Comparison of ENCODE assay signal across 1 cellular context in the genomic region with DNA sequence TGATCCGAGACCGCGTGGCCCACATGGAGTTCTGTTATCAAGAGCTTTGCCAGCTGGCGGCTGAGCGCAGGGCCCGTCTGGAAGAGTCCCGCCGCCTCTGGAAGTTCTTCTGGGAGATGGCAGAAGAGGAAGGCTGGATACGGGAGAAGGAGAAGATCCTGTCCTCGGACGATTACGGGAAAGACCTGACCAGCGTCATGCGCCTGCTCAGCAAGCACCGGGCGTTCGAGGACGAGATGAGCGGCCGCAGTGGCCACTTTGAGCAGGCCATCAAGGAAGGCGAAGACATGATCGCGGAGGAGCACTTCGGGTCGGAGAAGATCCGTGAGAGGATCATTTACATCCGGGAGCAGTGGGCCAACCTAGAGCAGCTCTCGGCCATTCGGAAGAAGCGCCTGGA.
TF ChIP-seq lines count a peak whose summit lies in the region.

No MANE protein-coding gene starts in this region.

TF ChIP-seq in HepG2, 621 proteins besides CTCF, POLR2A, EP300 and RAD21 (continued from another document):
- TF ChIP-seq, protein P1, sequence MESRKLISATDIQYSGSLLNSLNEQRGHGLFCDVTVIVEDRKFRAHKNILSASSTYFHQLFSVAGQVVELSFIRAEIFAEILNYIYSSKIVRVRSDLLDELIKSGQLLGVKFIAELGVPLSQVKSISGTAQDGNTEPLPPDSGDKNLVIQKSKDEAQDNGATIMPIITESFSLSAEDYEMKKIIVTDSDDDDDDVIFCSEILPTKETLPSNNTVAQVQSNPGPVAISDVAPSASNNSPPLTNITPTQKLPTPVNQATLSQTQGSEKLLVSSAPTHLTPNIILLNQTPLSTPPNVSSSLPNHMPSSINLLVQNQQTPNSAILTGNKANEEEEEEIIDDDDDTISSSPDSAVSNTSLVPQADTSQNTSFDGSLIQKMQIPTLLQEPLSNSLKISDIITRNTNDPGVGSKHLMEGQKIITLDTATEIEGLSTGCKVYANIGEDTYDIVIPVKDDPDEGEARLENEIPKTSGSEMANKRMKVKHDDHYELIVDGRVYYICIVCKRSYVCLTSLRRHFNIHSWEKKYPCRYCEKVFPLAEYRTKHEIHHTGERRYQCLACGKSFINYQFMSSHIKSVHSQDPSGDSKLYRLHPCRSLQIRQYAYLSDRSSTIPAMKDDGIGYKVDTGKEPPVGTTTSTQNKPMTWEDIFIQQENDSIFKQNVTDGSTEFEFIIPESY (CRISPR knock-in tag; IDR thresholded peaks at IDR 0.05): 0 out of 2 replicates have a peak, but pooled peaks have one; percentile 35
- TF ChIP-seq PCBP1 (IDR thresholded peaks at IDR 0.05; ENCODE audit: borderline replicate concordance, low read depth, low read length) (no peak), ZNF75D (CRISPR knock-in tag; IDR thresholded peaks at IDR 0.05; ENCODE audit: borderline replicate concordance) (no peak), ZNF235 (CRISPR knock-in tag; IDR thresholded peaks at IDR 0.05; ENCODE audit: borderline replicate concordance) (no peak), RBM22 (optimal IDR thresholded peaks at IDR 0.05; ENCODE audit: low read length) (peak; percentile 4), CSRNP2 (CRISPR knock-in tag; conservative IDR thresholded peaks at IDR 0.05; ENCODE audit: low read depth) (0 out of 2 replicates have a peak, but pooled peaks have one; percentile 2), AHR (CRISPR knock-in tag; IDR thresholded peaks at IDR 0.05) (no peak), RBFOX2 (IDR thresholded peaks at IDR 0.05; ENCODE audit: low read depth, low read length) (no peak)
- TF ChIP-seq, protein P2, sequence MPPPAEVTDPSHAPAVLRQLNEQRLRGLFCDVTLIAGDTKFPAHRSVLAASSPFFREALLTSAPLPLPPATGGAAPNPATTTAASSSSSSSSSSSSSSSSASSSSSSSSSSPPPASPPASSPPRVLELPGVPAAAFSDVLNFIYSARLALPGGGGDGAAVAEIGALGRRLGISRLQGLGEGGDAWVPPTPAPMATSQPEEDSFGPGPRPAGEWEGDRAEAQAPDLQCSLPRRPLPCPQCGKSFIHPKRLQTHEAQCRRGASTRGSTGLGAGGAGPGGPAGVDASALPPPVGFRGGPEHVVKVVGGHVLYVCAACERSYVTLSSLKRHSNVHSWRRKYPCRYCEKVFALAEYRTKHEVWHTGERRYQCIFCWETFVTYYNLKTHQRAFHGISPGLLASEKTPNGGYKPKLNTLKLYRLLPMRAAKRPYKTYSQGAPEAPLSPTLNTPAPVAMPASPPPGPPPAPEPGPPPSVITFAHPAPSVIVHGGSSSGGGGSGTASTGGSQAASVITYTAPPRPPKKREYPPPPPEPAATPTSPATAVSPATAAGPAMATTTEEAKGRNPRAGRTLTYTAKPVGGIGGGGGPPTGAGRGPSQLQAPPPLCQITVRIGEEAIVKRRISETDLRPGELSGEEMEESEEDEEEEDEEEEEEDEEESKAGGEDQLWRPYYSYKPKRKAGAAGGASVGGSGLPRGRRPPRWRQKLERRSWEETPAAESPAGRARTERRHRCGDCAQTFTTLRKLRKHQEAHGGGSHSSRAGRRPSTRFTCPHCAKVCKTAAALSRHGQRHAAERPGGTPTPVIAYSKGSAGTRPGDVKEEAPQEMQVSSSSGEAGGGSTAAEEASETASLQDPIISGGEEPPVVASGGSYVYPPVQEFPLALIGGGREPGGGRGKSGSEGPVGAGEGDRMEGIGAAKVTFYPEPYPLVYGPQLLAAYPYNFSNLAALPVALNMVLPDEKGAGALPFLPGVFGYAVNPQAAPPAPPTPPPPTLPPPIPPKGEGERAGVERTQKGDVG (CRISPR knock-in tag; IDR thresholded peaks at IDR 0.05; ENCODE audit: borderline replicate concordance): no peak
- TF ChIP-seq, protein P3, sequence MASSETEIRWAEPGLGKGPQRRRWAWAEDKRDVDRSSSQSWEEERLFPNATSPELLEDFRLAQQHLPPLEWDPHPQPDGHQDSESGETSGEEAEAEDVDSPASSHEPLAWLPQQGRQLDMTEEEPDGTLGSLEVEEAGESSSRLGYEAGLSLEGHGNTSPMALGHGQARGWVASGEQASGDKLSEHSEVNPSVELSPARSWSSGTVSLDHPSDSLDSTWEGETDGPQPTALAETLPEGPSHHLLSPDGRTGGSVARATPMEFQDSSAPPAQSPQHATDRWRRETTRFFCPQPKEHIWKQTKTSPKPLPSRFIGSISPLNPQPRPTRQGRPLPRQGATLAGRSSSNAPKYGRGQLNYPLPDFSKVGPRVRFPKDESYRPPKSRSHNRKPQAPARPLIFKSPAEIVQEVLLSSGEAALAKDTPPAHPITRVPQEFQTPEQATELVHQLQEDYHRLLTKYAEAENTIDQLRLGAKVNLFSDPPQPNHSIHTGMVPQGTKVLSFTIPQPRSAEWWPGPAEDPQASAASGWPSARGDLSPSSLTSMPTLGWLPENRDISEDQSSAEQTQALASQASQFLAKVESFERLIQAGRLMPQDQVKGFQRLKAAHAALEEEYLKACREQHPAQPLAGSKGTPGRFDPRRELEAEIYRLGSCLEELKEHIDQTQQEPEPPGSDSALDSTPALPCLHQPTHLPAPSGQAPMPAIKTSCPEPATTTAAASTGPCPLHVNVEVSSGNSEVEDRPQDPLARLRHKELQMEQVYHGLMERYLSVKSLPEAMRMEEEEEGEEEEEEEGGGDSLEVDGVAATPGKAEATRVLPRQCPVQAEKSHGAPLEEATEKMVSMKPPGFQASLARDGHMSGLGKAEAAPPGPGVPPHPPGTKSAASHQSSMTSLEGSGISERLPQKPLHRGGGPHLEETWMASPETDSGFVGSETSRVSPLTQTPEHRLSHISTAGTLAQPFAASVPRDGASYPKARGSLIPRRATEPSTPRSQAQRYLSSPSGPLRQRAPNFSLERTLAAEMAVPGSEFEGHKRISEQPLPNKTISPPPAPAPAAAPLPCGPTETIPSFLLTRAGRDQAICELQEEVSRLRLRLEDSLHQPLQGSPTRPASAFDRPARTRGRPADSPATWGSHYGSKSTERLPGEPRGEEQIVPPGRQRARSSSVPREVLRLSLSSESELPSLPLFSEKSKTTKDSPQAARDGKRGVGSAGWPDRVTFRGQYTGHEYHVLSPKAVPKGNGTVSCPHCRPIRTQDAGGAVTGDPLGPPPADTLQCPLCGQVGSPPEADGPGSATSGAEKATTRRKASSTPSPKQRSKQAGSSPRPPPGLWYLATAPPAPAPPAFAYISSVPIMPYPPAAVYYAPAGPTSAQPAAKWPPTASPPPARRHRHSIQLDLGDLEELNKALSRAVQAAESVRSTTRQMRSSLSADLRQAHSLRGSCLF (CRISPR knock-in tag; IDR thresholded peaks at IDR 0.05; ENCODE audit: borderline replicate concordance): no peak
